ENCODE assay signal across 22 cellular contexts in the genomic region with DNA sequence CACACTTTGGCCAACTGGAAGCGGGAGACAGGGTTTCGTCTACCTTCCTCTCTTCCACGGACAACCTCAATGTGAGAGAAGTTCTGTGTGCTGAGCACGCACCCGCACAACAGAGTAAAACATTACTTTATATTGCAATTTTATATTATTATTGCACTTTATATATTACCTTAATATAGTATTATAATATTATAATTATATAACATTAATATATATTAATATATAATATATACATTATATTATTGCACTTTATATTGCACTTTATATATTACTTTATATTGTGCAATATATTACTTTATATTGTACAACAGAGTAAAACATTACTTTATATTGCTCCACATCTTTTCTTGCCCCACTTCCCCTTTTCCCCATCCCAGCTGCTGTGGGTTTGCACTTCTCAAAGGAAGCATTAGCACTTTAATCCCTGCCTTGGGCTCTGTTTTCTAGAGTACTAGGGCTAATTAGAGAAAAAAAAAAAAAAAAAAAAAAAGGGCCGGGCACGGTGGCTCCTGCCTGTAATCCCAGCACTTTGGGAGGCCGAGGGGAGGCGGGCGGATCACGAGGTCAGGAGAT.
DNase-seq lines count a peak whose midpoint lies in the region; ATAC-seq, FAIRE-seq and TF ChIP-seq lines count a peak whose summit lies in the region.
"Had no signal": no experiment of that assay in that cellular context is flagged by ENCODE, and none has a peak within 500 bp of the region (broad histone marks: within the 10 kb centered on the region; RNA-seq: fewer than 3 reads in every experiment).

No MANE protein-coding gene starts in this region.

- DNase-seq in mammary epithelial cell (no peak), MCF 10A (ENCODE audit: unreplicated experiment) (no peak), NOMO-1 treated with DMSO at 0.1 percent for 48 hours (lab: John Stamatoyannopoulos, UW; ENCODE audit: unreplicated experiment) (peak; percentile 75), WTC11 (ENCODE audit: low spot score) (no peak), transverse colon (no peak), ascending aorta (ENCODE audit: low spot score in 2 of 2) (no peak), kidney (no peak), ureter (ENCODE audit: low spot score) (no peak)
- DNase-seq: activated B cell treated with CpG ODN at 0.5 μM for 24 hours; activated CD4-positive, alpha-beta memory T cell treated with anti-CD3 and anti-CD28 coated beads for 36 hours; activated naive CD4-positive, alpha-beta T cell treated with Interleukin-2 at 50 U/mL for 16 hours; activated T-cell treated with anti-CD3 and anti-CD28 coated beads, Interleukin-2, amount 50 U/mL, for 1 hour; foreskin melanocyte; hippocampal formation; NCI-H2029; SHP77 treated with DMSO at 0.1 percent for 48 hours; upper lobe of right lung had no signal

- 73% methylated on average over 10 of the region's 11 CpGs for WGBS in mammary epithelial cell (ENCODE audit: low coverage, missing lambda C conversion rate)
- WGBS in transverse colon (ENCODE audit: low coverage in 1 of 2), 2 donors, result 63 to 78% methylated on average over 7 to 11 of the region's 11 CpGs

- dilution Hi-C loops in mammary epithelial cell (cut with HindIII; ENCODE audit: low sequenced_read_pairs), result no loop called here

- H3K4me1 Mint-ChIP-seq in MCF 10A (ENCODE audit: insufficient read depth, unreplicated experiment) (peaks cover 13% of the 10 kb centered on the region), WTC11 (peaks cover 19% of the 10 kb centered on the region)
- H3K4me1 Mint-ChIP-seq: activated B cell treated with CpG ODN at 0.5 μM for 24 hours had no signal

- FAIRE-seq in kidney (lab: Jason Lieb, UNC), result no peak
- FAIRE-seq: islet of Langerhans had no signal

- no peaks in the 10 kb centered on the region for H3K27me3 Mint-ChIP-seq in MCF 10A (ENCODE audit: insufficient read depth, unreplicated experiment)
- no peaks in the 10 kb centered on the region for H3K27me3 Mint-ChIP-seq in WTC11 (ENCODE audit: low read depth)
- H3K27me3 Mint-ChIP-seq: activated B cell treated with CpG ODN at 0.5 μM for 24 hours; activated CD4-positive, alpha-beta memory T cell treated with anti-CD3 and anti-CD28 coated beads for 36 hours had no signal

- H3K79me2 ChIP-seq in mammary epithelial cell (ENCODE audit: insufficient read depth, low read length), result no peaks in the 10 kb centered on the region

- H3K4me3 ChIP-seq in mammary epithelial cell (replicated peaks in 1 of 3; ENCODE audit: insufficient read depth in 1 of 3, low read depth in 2 of 3, low read length in 3 of 3), result no peak overlapping the region
- H3K4me3 ChIP-seq in transverse colon, result no peak overlapping the region
- H3K4me3 ChIP-seq in ascending aorta, result no peak overlapping the region
- no peak overlapping the region for H3K4me3 ChIP-seq in kidney (ENCODE audit: low read length in 2 of 2)
- H3K4me3 ChIP-seq: BLaER1, cardiac muscle cell, lung, upper lobe of right lung had no signal

- H3K36me3 Mint-ChIP-seq in MCF 10A (ENCODE audit: insufficient read depth, unreplicated experiment) (peaks cover 4% of the 10 kb centered on the region), WTC11 (no peaks in the 10 kb centered on the region)
- H3K36me3 Mint-ChIP-seq: activated CD4-positive, alpha-beta memory T cell treated with anti-CD3 and anti-CD28 coated beads for 36 hours had no signal

- BruUV-seq in mammary epithelial cell (replicated peaks; lab: Mats Ljungman, UMichigan) (no TSS peak), MCF 10A (replicated peaks; lab: Mats Ljungman, UMichigan) (no TSS peak)

- H3K9me3 Mint-ChIP-seq in MCF 10A (ENCODE audit: unreplicated experiment) (no peaks in the 10 kb centered on the region), WTC11 (no peaks in the 10 kb centered on the region)
- H3K9me3 Mint-ChIP-seq: activated B cell treated with CpG ODN at 0.5 μM for 24 hours; activated CD4-positive, alpha-beta memory T cell treated with anti-CD3 and anti-CD28 coated beads for 36 hours; T-helper 2 cell treated with Interferon-gamma antibody and Interleukin-4, amounts not matched to agents 5 μg/mL and 100 μg/mL, for 36 hours had no signal

- TF ChIP-seq CTCF in mammary epithelial cell (conservative IDR thresholded peaks at IDR 0.05 in 1 of 2, IDR thresholded peaks at IDR 0.05 in 1 of 2; ENCODE audit: extremely low read depth in 1 of 2, insufficient read depth in 1 of 2, low read depth in 1 of 2, low read length in 2 of 2) (no peak), MCF 10A (IDR thresholded peaks at IDR 0.05; ENCODE audit: unreplicated experiment) (no peak), WTC11 (IDR thresholded peaks at IDR 0.05) (no peak), transverse colon (IDR thresholded peaks at IDR 0.05) (no peak), ascending aorta (IDR thresholded peaks at IDR 0.05) (no peak), kidney (IDR thresholded peaks at IDR 0.05; ENCODE audit: borderline replicate concordance, extremely low read depth, insufficient read depth) (no peak)

- TF ChIP-seq POLR2A in transverse colon (IDR thresholded peaks at IDR 0.05), result no peak

- H3K27ac Mint-ChIP-seq in MCF 10A (ENCODE audit: low read depth, unreplicated experiment) (no peak overlapping the region), WTC11 (no peak overlapping the region)
- H3K27ac Mint-ChIP-seq: activated B cell treated with CpG ODN at 0.5 μM for 24 hours; activated CD4-positive, alpha-beta memory T cell treated with anti-CD3 and anti-CD28 coated beads for 36 hours; T-helper 2 cell treated with Interferon-gamma antibody and Interleukin-4, amounts not matched to agents 5 μg/mL and 100 μg/mL, for 36 hours had no signal

- H3K9me3 ChIP-seq in mammary epithelial cell (replicated peaks; ENCODE audit: insufficient read depth, low read length) (no peaks in the 10 kb centered on the region), transverse colon (no peaks in the 10 kb centered on the region), ascending aorta (no peaks in the 10 kb centered on the region), kidney (ENCODE audit: control insufficient read depth in 1 of 2, low read length in 2 of 2) (no peaks in the 10 kb centered on the region)
- H3K9me3 ChIP-seq: BLaER1, upper lobe of right lung had no signal

- ATAC-seq in WTC11, result no peak

- no peak overlapping the region for H3K27ac ChIP-seq in mammary epithelial cell (ENCODE audit: insufficient read depth, low read depth, low read length)
- H3K27ac ChIP-seq in transverse colon, result no peak overlapping the region
- peak overlapping the region in 1 of 2 donors; percentile 87 for H3K27ac ChIP-seq in ascending aorta
- H3K27ac ChIP-seq in kidney (ENCODE audit: low read depth in 2 of 2, low read length in 2 of 2), result no peak overlapping the region
- H3K27ac ChIP-seq: BLaER1, cardiac muscle cell, upper lobe of right lung had no signal

- H3K27me3 ChIP-seq in mammary epithelial cell (ENCODE audit: insufficient read depth, low read length) (no peaks in the 10 kb centered on the region), transverse colon (no peaks in the 10 kb centered on the region), ascending aorta (no peaks in the 10 kb centered on the region)
- H3K27me3 ChIP-seq: BLaER1, cardiac muscle cell, upper lobe of right lung had no signal

- POLR2A ChIA-PET in MCF 10A (lab: Yijun Ruan, JAX) (interaction anchor here (0.6 to 1.7 kb wide), 4 partner anchors 19 to 903 kb away, joined by 3 to 4 read pairs (median 4); no protein-coding TSS in a partner anchor), WTC11 (lab: Charles Lee) (no interaction called here)

- intact Hi-C loops in mammary epithelial cell (cut with micrococcal nuclease), result no loop called here
- intact Hi-C loops in MCF 10A (cut with micrococcal nuclease), result no loop called here
- intact Hi-C loops in transverse colon (cut with DNase I; ENCODE audit: low total_unique reads), result no loop called here
- intact Hi-C loops in ascending aorta (cut with DNase I), result no loop called here
- intact Hi-C loops in kidney (cut with DNase I), result no loop called here

- in situ Hi-C loops in mammary epithelial cell (cut with MboI; ENCODE audit: low sequenced_read_pairs in 2 of 2) (no loop called here), transverse colon (cut with MboI; ENCODE audit: low pct_ligation_motif_present in 1 of 4, low pct_unique_long_range_greater_than_20kb in 1 of 4, low sequenced_read_pairs in 3 of 4) (no loop called here)

- no peak overlapping the region for H3K9ac ChIP-seq in mammary epithelial cell (ENCODE audit: insufficient read depth, low read length)
- no peak overlapping the region for H3K9ac ChIP-seq in kidney (ENCODE audit: low read length in 2 of 2)
- H3K9ac ChIP-seq: BLaER1 had no signal

- H3K4me3 Mint-ChIP-seq in MCF 10A (ENCODE audit: unreplicated experiment), result no peak overlapping the region
- H3K4me3 Mint-ChIP-seq in WTC11, result no peak overlapping the region
- H3K4me3 Mint-ChIP-seq: activated B cell treated with CpG ODN at 0.5 μM for 24 hours; activated CD4-positive, alpha-beta memory T cell treated with anti-CD3 and anti-CD28 coated beads for 36 hours; T-helper 2 cell treated with Interferon-gamma antibody and Interleukin-4, amounts not matched to agents 5 μg/mL and 100 μg/mL, for 36 hours had no signal

- H4K20me1 ChIP-seq in mammary epithelial cell (ENCODE audit: insufficient read depth, low read length), result no peaks in the 10 kb centered on the region
- H4K20me1 ChIP-seq: BLaER1 had no signal

- CTCF ChIA-PET in mammary epithelial cell (lab: Charles Lee; ENCODE audit: low non-redundant PET) (no interaction called here), MCF 10A (lab: Yijun Ruan, JAX) (no interaction called here), WTC11 (lab: Charles Lee) (interaction anchor here (0.7 kb wide), 1 partner anchor 332 kb away, joined by 4 read pairs; no protein-coding TSS in a partner anchor)

- H2AFZ ChIP-seq in mammary epithelial cell (ENCODE audit: low read depth, low read length), result peak overlapping the region; percentile 82

- peaks cover 10% of the 10 kb centered on the region for H3K4me1 ChIP-seq in mammary epithelial cell (ENCODE audit: insufficient read depth, low read length)
- H3K4me1 ChIP-seq in transverse colon, result peaks cover 0 to 17% (median 2%) of the 10 kb centered on the region in 4 donors
- H3K4me1 ChIP-seq in ascending aorta, result peaks cover 4 to 28% of the 10 kb centered on the region in 2 donors
- H3K4me1 ChIP-seq in kidney (ENCODE audit: control insufficient read depth in 1 of 2, insufficient read depth in 1 of 2, low read depth in 1 of 2, low read length in 2 of 2), result no peaks in the 10 kb centered on the region
- H3K4me1 ChIP-seq: BLaER1, upper lobe of right lung had no signal

- H3K36me3 ChIP-seq in mammary epithelial cell (ENCODE audit: insufficient read depth, low read length) (no peaks in the 10 kb centered on the region), transverse colon (no peaks in the 10 kb centered on the region), ascending aorta (no peaks in the 10 kb centered on the region), kidney (ENCODE audit: control insufficient read depth in 1 of 2, insufficient read depth in 2 of 2, low read length in 2 of 2) (no peaks in the 10 kb centered on the region)
- H3K36me3 ChIP-seq: BLaER1, cardiac muscle cell, upper lobe of right lung had no signal

- peak overlapping the region; percentile 44 for H3K4me2 ChIP-seq in mammary epithelial cell (ENCODE audit: insufficient read depth, low read depth, low read length)
- H3K4me2 ChIP-seq: BLaER1 had no signal

- no peak for TF ChIP-seq EP300 in transverse colon (IDR thresholded peaks at IDR 0.05; ENCODE audit: low read depth)
